Comparison of ENCODE assay signal across 3 cellular contexts in the genomic region with DNA sequence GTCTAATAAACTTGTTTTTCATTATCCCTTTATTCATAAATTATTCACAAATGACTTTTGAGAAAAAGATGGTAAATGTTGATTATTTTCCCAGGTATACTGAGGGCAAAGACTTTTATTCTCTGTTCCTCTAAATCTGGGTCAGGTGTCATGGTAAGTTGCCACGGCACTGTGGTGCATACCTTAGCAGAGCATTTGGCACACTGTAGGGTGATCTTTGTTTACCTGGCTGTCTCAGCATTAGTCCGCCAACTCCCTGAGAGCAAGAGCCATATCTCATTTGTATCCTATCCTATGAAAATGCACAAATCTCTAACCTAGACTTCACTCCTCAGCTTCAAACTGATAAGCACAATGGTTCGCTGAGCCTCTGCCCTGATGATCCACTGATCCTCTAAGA.
TF ChIP-seq lines count a peak whose summit lies in the region.

No MANE protein-coding gene starts in this region.

TF ChIP-seq in liver, 16 proteins besides CTCF, POLR2A, EP300 and RAD21:
- TF ChIP-seq RXRA (IDR thresholded peaks at IDR 0.05) = peak in 1 of 2 donors; percentile 26
- TF ChIP-seq, protein P1, sequence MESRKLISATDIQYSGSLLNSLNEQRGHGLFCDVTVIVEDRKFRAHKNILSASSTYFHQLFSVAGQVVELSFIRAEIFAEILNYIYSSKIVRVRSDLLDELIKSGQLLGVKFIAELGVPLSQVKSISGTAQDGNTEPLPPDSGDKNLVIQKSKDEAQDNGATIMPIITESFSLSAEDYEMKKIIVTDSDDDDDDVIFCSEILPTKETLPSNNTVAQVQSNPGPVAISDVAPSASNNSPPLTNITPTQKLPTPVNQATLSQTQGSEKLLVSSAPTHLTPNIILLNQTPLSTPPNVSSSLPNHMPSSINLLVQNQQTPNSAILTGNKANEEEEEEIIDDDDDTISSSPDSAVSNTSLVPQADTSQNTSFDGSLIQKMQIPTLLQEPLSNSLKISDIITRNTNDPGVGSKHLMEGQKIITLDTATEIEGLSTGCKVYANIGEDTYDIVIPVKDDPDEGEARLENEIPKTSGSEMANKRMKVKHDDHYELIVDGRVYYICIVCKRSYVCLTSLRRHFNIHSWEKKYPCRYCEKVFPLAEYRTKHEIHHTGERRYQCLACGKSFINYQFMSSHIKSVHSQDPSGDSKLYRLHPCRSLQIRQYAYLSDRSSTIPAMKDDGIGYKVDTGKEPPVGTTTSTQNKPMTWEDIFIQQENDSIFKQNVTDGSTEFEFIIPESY (IDR thresholded peaks at IDR 0.05) = no peak
- no peak for TF ChIP-seq SP1 (IDR thresholded peaks at IDR 0.05)
- TF ChIP-seq JUND (IDR thresholded peaks at IDR 0.05) = no peak
- TF ChIP-seq FOXA2 (IDR thresholded peaks at IDR 0.05) = peak; percentile 34

TF ChIP-seq in HepG2, 621 proteins besides CTCF, POLR2A, EP300 and RAD21:
- TF ChIP-seq ZFP37 (CRISPR knock-in tag; IDR thresholded peaks at IDR 0.05; ENCODE audit: borderline replicate concordance) = no peak
- TF ChIP-seq CAMTA2 (CRISPR knock-in tag; IDR thresholded peaks at IDR 0.05; ENCODE audit: borderline replicate concordance) = no peak
- TF ChIP-seq CHD4 (IDR thresholded peaks at IDR 0.05; ENCODE audit: borderline replicate concordance, low read length) = no peak
- no peak for TF ChIP-seq HOXD1 (CRISPR knock-in tag; IDR thresholded peaks at IDR 0.05)
- no peak for TF ChIP-seq ZNF713 (CRISPR knock-in tag; IDR thresholded peaks at IDR 0.05)

TF ChIP-seq in GM12891, 5 proteins besides CTCF, POLR2A, EP300 and RAD21 (continued from another document):
- TF ChIP-seq TAF1 (IDR thresholded peaks at IDR 0.05; ENCODE audit: low read depth, low read length) (no peak), PAX5 (IDR thresholded peaks at IDR 0.05; ENCODE audit: insufficient read depth, low read length, severe bottlenecking) (no peak), POLR2AphosphoS5 (IDR thresholded peaks at IDR 0.05; ENCODE audit: low read depth, low read length) (no peak), POU2F2 (IDR thresholded peaks at IDR 0.05; ENCODE audit: low read depth, low read length) (no peak)
